Comparison of ENCODE assay signal across 21 cellular contexts in genomic region chr19:46376241-46377153, GRCh38. TPM values are rescaled to one million over a fixed set of nuclear protein-coding genes. Genes with fewer than 3 reads are reported as not detected.
A peak's percentile ranks its signal among the peaks of the same experiment; 100 is the strongest.
DNase-seq lines count a peak whose midpoint lies in the region; TF ChIP-seq lines count a peak whose summit lies in the region.
"Had no signal": no experiment of that assay in that cellular context is flagged by ENCODE, and none has a peak within 500 bp of the region (broad histone marks: within the 10 kb centered on the region; RNA-seq: fewer than 3 reads in every experiment).

No MANE protein-coding gene starts in this region.

- H3F3A ChIP-seq in PC-9 (ENCODE audit: insufficient read depth, low read depth): peaks cover 29% of the 10 kb centered on the region

- H2AFZ ChIP-seq in PC-9: no peak overlapping the region

- POLR2A ChIA-PET in activated CD4-positive, alpha-beta T cell treated with anti-CD3 and anti-CD28 coated beads, Interleukin-2, amount 10 ng/mL, durations not matched to agents 7 days and 5 days (lab: Charles Lee): interaction anchor here (0.7 kb wide), 1 partner anchor 228 kb away, joined by 4 read pairs; the partner anchor contains the start of gene IGFL2
- POLR2A ChIA-PET in PC-9 (lab: Charles Lee; ENCODE audit: unreplicated experiment): no interaction called here

- BruUV-seq in PC-9 (replicated peaks; lab: Mats Ljungman, UMichigan): no TSS peak

- TF ChIP-seq CTCF in chondrocyte (IDR thresholded peaks at IDR 0.05): no peak
- no peak for TF ChIP-seq CTCF in nephron progenitor cell (IDR thresholded peaks at IDR 0.05)
- no peak for TF ChIP-seq CTCF in tibial artery (IDR thresholded peaks at IDR 0.05)
- no peak for TF ChIP-seq CTCF in PC-9 (conservative IDR thresholded peaks at IDR 0.05)

- no peaks in the 10 kb centered on the region for H3K9me2 ChIP-seq in PC-9 (ENCODE audit: insufficient read depth)

- no peak overlapping the region for H3K27ac Mint-ChIP-seq in activated CD4-positive, alpha-beta T cell treated with anti-CD3 and anti-CD28 coated beads, Interleukin-2, amount 10 ng/mL, durations not matched to agents 7 days and 5 days
- H3K27ac Mint-ChIP-seq in chondrocyte (ENCODE audit: unreplicated experiment) (peak overlapping the region; percentile 45), nephron progenitor cell (peak overlapping the region; percentile 57)
- H3K27ac Mint-ChIP-seq: activated CD4-positive, alpha-beta T cell treated with anti-CD3 and anti-CD28 coated beads, Interleukin-2, amount 10 ng/mL, durations not matched to agents 24 days and 14 days; activated naive CD8-positive, alpha-beta T cell treated with anti-CD3 and anti-CD28 coated beads, Interleukin-2, amount 50 U/mL, for 24 hours; activated T-helper 2 cell treated with anti-CD3 and anti-CD28 coated beads, Interferon-gamma antibody, Interleukin-2, Interleukin-4, amounts not matched to agents 10 μg/mL and 5 μg/mL and 100 μg/mL, durations not matched to agents 14 hours and 24 hours and 36 hours; memory B cell had no signal

- CTCF ChIA-PET in activated CD4-positive, alpha-beta T cell treated with anti-CD3 and anti-CD28 coated beads, Interleukin-2, amount 10 ng/mL, durations not matched to agents 7 days and 5 days (lab: Charles Lee): interaction anchor here (1.0 kb wide), 1 partner anchor 19 kb away, joined by 3 read pairs; no protein-coding TSS in a partner anchor
- CTCF ChIA-PET in PC-9 (lab: Charles Lee): no interaction called here

- no peaks in the 10 kb centered on the region for H3K9me3 ChIP-seq in tibial artery
- no peaks in the 10 kb centered on the region for H3K9me3 ChIP-seq in PC-9 (ENCODE audit: insufficient read depth, low read depth)
- H3K9me3 ChIP-seq: BE2C, right atrium auricular region, SJSA1 had no signal

- H3K79me2 ChIP-seq in PC-9 (ENCODE audit: low read depth): peaks cover 30% of the 10 kb centered on the region

- DNase-seq in activated CD4-positive, alpha-beta T cell treated with anti-CD3 and anti-CD28 coated beads for 48 hours: peak; percentile 1
- no peak for DNase-seq in activated CD4-positive, alpha-beta T cell treated with anti-CD3 and anti-CD28 coated beads, Interleukin-2, amount 10 ng/mL, durations not matched to agents 7 days and 5 days
- DNase-seq in chondrocyte (ENCODE audit: low spot score) (peak; percentile 87), nephron progenitor cell (no peak), tibial artery (peak in 1 of 2 donors; percentile 59), NCI-H2081 treated with DMSO at 0.1 percent for 48 hours (lab: John Stamatoyannopoulos, UW) (no peak), C1 segment of cervical spinal cord (lab: John Stamatoyannopoulos, UW) (no peak), PC-9 (no peak)
- DNase-seq: activated CD4-positive, alpha-beta T cell treated with anti-CD3 and anti-CD28 coated beads, Interleukin-2, amount 10 ng/mL, durations not matched to agents 24 days and 14 days; activated naive CD8-positive, alpha-beta T cell treated with anti-CD3 and anti-CD28 coated beads, Interleukin-2, amount 50 U/mL, for 24 hours; BE2C; kidney glomerular epithelial cell; NCI-H1105 treated with DMSO at 0.1 percent for 48 hours; NCI-H446 had no signal

- peaks cover 10% of the 10 kb centered on the region for H3K4me1 Mint-ChIP-seq in activated CD4-positive, alpha-beta T cell treated with anti-CD3 and anti-CD28 coated beads, Interleukin-2, amount 10 ng/mL, durations not matched to agents 7 days and 5 days
- peaks cover 82% of the 10 kb centered on the region for H3K4me1 Mint-ChIP-seq in chondrocyte (ENCODE audit: low read depth)
- peaks cover 22% of the 10 kb centered on the region for H3K4me1 Mint-ChIP-seq in nephron progenitor cell
- H3K4me1 Mint-ChIP-seq: memory B cell had no signal

- H3K4me1 ChIP-seq in tibial artery (peaks cover 5 to 73% (median 51%) of the 10 kb centered on the region in 4 donors), PC-9 (replicated peaks; ENCODE audit: insufficient read depth) (peaks cover 30% of the 10 kb centered on the region)
- H3K4me1 ChIP-seq: BE2C had no signal

- peaks cover 16 to 35% (median 24%) of the 10 kb centered on the region in 3 donors for H3K36me3 ChIP-seq in tibial artery
- peaks cover 35% of the 10 kb centered on the region; the same call in 1 of the 2 replicates for H3K36me3 ChIP-seq in PC-9 (ENCODE audit: low read depth)

- no peaks in the 10 kb centered on the region for H3K27me3 ChIP-seq in tibial artery
- no peaks in the 10 kb centered on the region for H3K27me3 ChIP-seq in PC-9 (ENCODE audit: insufficient read depth, low read depth)
- H3K27me3 ChIP-seq: BE2C, right atrium auricular region, SJSA1 had no signal

- peaks cover 22% of the 10 kb centered on the region; the same call in 1 of the 2 replicates for H4K20me1 ChIP-seq in PC-9 (ENCODE audit: insufficient read depth)

- no peaks in the 10 kb centered on the region for H3K27me3 Mint-ChIP-seq in activated CD4-positive, alpha-beta T cell treated with anti-CD3 and anti-CD28 coated beads, Interleukin-2, amount 10 ng/mL, durations not matched to agents 7 days and 5 days
- no peaks in the 10 kb centered on the region for H3K27me3 Mint-ChIP-seq in chondrocyte (ENCODE audit: low read depth)
- peaks cover 3% of the 10 kb centered on the region for H3K27me3 Mint-ChIP-seq in nephron progenitor cell (ENCODE audit: low read depth, poor library complexity)
- H3K27me3 Mint-ChIP-seq: activated CD4-positive, alpha-beta T cell treated with anti-CD3 and anti-CD28 coated beads, Interleukin-2, amount 10 ng/mL, durations not matched to agents 24 days and 14 days; activated naive CD8-positive, alpha-beta T cell treated with anti-CD3 and anti-CD28 coated beads, Interleukin-2, amount 50 U/mL, for 24 hours; memory B cell had no signal

- no peak overlapping the region for H3K4me2 ChIP-seq in PC-9

- peaks cover 44% of the 10 kb centered on the region for H3K36me3 Mint-ChIP-seq in activated CD4-positive, alpha-beta T cell treated with anti-CD3 and anti-CD28 coated beads, Interleukin-2, amount 10 ng/mL, durations not matched to agents 7 days and 5 days (ENCODE audit: low read depth)
- H3K36me3 Mint-ChIP-seq in chondrocyte (ENCODE audit: low read depth) (peaks cover 25% of the 10 kb centered on the region), nephron progenitor cell (ENCODE audit: low read depth) (peaks cover 58% of the 10 kb centered on the region)

- no peak overlapping the region for H3K4me3 ChIP-seq in tibial artery
- H3K4me3 ChIP-seq in PC-9: no peak overlapping the region
- H3K4me3 ChIP-seq: right atrium auricular region, SJSA1 had no signal

- H3K9me3 Mint-ChIP-seq in activated CD4-positive, alpha-beta T cell treated with anti-CD3 and anti-CD28 coated beads, Interleukin-2, amount 10 ng/mL, durations not matched to agents 7 days and 5 days: no peaks in the 10 kb centered on the region
- no peaks in the 10 kb centered on the region for H3K9me3 Mint-ChIP-seq in chondrocyte (ENCODE audit: low read depth)
- peaks cover 12% of the 10 kb centered on the region for H3K9me3 Mint-ChIP-seq in nephron progenitor cell
- H3K9me3 Mint-ChIP-seq: activated CD4-positive, alpha-beta T cell treated with anti-CD3 and anti-CD28 coated beads, Interleukin-2, amount 10 ng/mL, durations not matched to agents 24 days and 14 days; activated naive CD8-positive, alpha-beta T cell treated with anti-CD3 and anti-CD28 coated beads, Interleukin-2, amount 50 U/mL, for 24 hours; activated T-helper 2 cell treated with anti-CD3 and anti-CD28 coated beads, Interferon-gamma antibody, Interleukin-2, Interleukin-4, amounts not matched to agents 10 μg/mL and 5 μg/mL and 100 μg/mL, durations not matched to agents 14 hours and 24 hours and 36 hours; memory B cell had no signal

- intact Hi-C loops in tibial artery (cut with DNase I; ENCODE audit: low total_unique reads): no loop called here
- intact Hi-C loops in PC-9 (cut with micrococcal nuclease; ENCODE audit: unreplicated experiment): loop anchor here (10.0 kb wide), 2 partner anchors 182 to 302 kb away; no protein-coding TSS in a partner anchor

- peak overlapping the region; percentile 55 to 56 for H3K27ac ChIP-seq in tibial artery
- no peak overlapping the region for H3K27ac ChIP-seq in PC-9
- H3K27ac ChIP-seq: SJSA1 had no signal

- H3K4me3 Mint-ChIP-seq in activated CD4-positive, alpha-beta T cell treated with anti-CD3 and anti-CD28 coated beads, Interleukin-2, amount 10 ng/mL, durations not matched to agents 7 days and 5 days: no peak overlapping the region
- H3K4me3 Mint-ChIP-seq in chondrocyte (ENCODE audit: unreplicated experiment) (no peak overlapping the region), nephron progenitor cell (no peak overlapping the region)
- H3K4me3 Mint-ChIP-seq: activated CD4-positive, alpha-beta T cell treated with anti-CD3 and anti-CD28 coated beads, Interleukin-2, amount 10 ng/mL, durations not matched to agents 24 days and 14 days; activated naive CD8-positive, alpha-beta T cell treated with anti-CD3 and anti-CD28 coated beads, Interleukin-2, amount 50 U/mL, for 24 hours; memory B cell had no signal

RNA-seq across cellular contexts. Expression of gene PPP5C, which starts 29.6 kb away (rescaled TPM):
- total RNA-seq in activated CD4-positive, alpha-beta T cell treated with anti-CD3 and anti-CD28 coated beads, Interleukin-2, amount 10 ng/mL, durations not matched to agents 7 days and 5 days: 100 to 1,000 TPM; 101 to 102 TPM
- total RNA-seq in chondrocyte (62.5 to 90.6 TPM (median 62.6 TPM) in 3 replicates), PC-9 (2021) (74.7 and 85.4 TPM in 2 replicates)

RNA-seq across cellular contexts. Expression of gene CCDC8, which starts 36.9 kb away (rescaled TPM):
- not detected for total RNA-seq in activated CD4-positive, alpha-beta T cell treated with anti-CD3 and anti-CD28 coated beads, Interleukin-2, amount 10 ng/mL, durations not matched to agents 7 days and 5 days
- total RNA-seq in chondrocyte: 39.3 to 53.2 TPM (median 39.5 TPM) in 3 replicates
- total RNA-seq in PC-9 (2021): 3.9 and 4.2 TPM in 2 replicates
- total RNA-seq: activated CD4-positive, alpha-beta T cell treated with anti-CD3 and anti-CD28 coated beads, Interleukin-2, amount 10 ng/mL, durations not matched to agents 24 days and 14 days; activated T-helper 2 cell treated with anti-CD3 and anti-CD28 coated beads, Interferon-gamma antibody, Interleukin-2, Interleukin-4, amounts not matched to agents 10 μg/mL and 5 μg/mL and 100 μg/mL, durations not matched to agents 14 hours and 24 hours and 36 hours; T-helper 1 cell treated with Interleukin-12 subunit alpha and Interleukin-12 subunit beta and Interleukin-4 antibody, amounts not matched to agents 30 ng/mL and 1 ng/mL, for 36 hours had no signal

RNA-seq across cellular contexts. Expression of gene PNMA8C, which starts 52.2 kb away (rescaled TPM):
- total RNA-seq in activated CD4-positive, alpha-beta T cell treated with anti-CD3 and anti-CD28 coated beads, Interleukin-2, amount 10 ng/mL, durations not matched to agents 7 days and 5 days: not detected
- total RNA-seq in chondrocyte (0.10 to 0.27 TPM (median 0.20 TPM) in 3 replicates), PC-9 (2021) (not detected in 2 replicates)
- total RNA-seq: activated CD4-positive, alpha-beta T cell treated with anti-CD3 and anti-CD28 coated beads, Interleukin-2, amount 10 ng/mL, durations not matched to agents 24 days and 14 days; activated T-helper 2 cell treated with anti-CD3 and anti-CD28 coated beads, Interferon-gamma antibody, Interleukin-2, Interleukin-4, amounts not matched to agents 10 μg/mL and 5 μg/mL and 100 μg/mL, durations not matched to agents 14 hours and 24 hours and 36 hours; omental fat pad; right atrium auricular region; SJSA1; subcutaneous adipose tissue; T-helper 1 cell treated with Interleukin-12 subunit alpha and Interleukin-12 subunit beta and Interleukin-4 antibody, amounts not matched to agents 30 ng/mL and 1 ng/mL, for 36 hours had no signal

Comparison
In these comparisons a context has a peak if more than half of its experiments do, and no peak if none do; other contexts are left out.
1. DNase-seq: peak in activated CD4-positive, alpha-beta T cell treated with anti-CD3 and anti-CD28 coated beads for 48 hours (single experiment) and chondrocyte (single experiment); none in activated CD4-positive, alpha-beta T cell treated with anti-CD3 and anti-CD28 coated beads, Interleukin-2, amount 10 ng/mL, durations not matched to agents 7 days and 5 days (single experiment), nephron progenitor cell (single experiment), NCI-H2081 treated with DMSO at 0.1 percent for 48 hours (single experiment), C1 segment of cervical spinal cord (0 of 14) and PC-9 (0 of 2).